In the genomic region with DNA sequence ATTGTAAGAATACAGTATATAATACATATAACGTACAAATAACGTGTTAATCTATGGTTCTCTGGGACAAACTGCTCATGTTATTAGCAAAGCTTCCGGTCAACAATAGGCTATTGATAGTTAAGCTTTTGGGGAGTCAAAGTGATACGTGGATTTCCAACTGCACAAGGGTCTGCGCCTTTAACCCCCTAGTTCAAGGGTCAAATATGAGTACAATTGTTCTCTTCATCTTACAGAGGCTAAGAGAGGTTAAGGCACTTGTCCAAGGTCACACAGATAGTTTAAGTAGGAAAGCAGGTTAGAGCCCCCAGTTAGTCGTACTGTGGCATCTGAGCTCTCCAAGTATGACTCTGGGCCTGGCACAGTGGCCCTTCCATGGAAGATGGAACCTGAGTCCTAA, we compare ENCODE assay signal across 11 cellular contexts.
DNase-seq lines count a peak whose midpoint lies in the region; ATAC-seq and TF ChIP-seq lines count a peak whose summit lies in the region.
"Had no signal": no experiment of that assay in that cellular context is flagged by ENCODE, and none has a peak within 500 bp of the region (broad histone marks: within the 10 kb centered on the region; RNA-seq: fewer than 3 reads in every experiment).

No MANE protein-coding gene starts in this region.

- no peak overlapping the region for H3K4me3 ChIP-seq in BLaER1 treated with 17β-estradiol and CSF1 and Interleukin-3, amounts not matched to agents 10 nM and 100 nM
- H3K4me3 ChIP-seq in Panc1 (ENCODE audit: low read depth in 2 of 2, low read length in 2 of 2) (no peak overlapping the region), trophoblast cell (ENCODE audit: low read depth, low read length) (no peak overlapping the region), aorta (ENCODE audit: low read length in 2 of 2) (no peak overlapping the region)

- CTCF ChIA-PET in Panc1 (lab: Charles Lee): no interaction called here

- no peaks in the 10 kb centered on the region for H3K79me1 ChIP-seq in trophoblast cell (ENCODE audit: low read length)

- no peaks in the 10 kb centered on the region for H3K27me3 ChIP-seq in BLaER1 treated with 17β-estradiol and CSF1 and Interleukin-3, amounts not matched to agents 10 nM and 100 nM
- H3K27me3 ChIP-seq in Panc1 (ENCODE audit: control insufficient read depth, insufficient read depth, low read length) (no peaks in the 10 kb centered on the region), foreskin keratinocyte (no peaks in the 10 kb centered on the region), trophoblast cell (ENCODE audit: insufficient read depth, low read length) (no peaks in the 10 kb centered on the region), aorta (ENCODE audit: control insufficient read depth in 1 of 2, insufficient read depth in 2 of 2, low read length in 1 of 2) (no peaks in the 10 kb centered on the region)

- ATAC-seq in Panc1: no peak
- ATAC-seq in foreskin keratinocyte: no peak
- ATAC-seq in aorta (ENCODE audit: low FRiP score): no peak
- ATAC-seq: CD8-positive, alpha-beta T cell had no signal

- no peak overlapping the region for H4K91ac ChIP-seq in trophoblast cell (ENCODE audit: low read depth, low read length)

- H3K4me1 ChIP-seq in BLaER1 treated with 17β-estradiol and CSF1 and Interleukin-3, amounts not matched to agents 10 nM and 100 nM: peaks cover 0 to 13% (median 10%) of the 10 kb centered on the region in 10 experiments; a peak in 10 of 20 replicates
- H3K4me1 ChIP-seq in Panc1 (ENCODE audit: control insufficient read depth, insufficient read depth, low read length): peaks cover 48% of the 10 kb centered on the region
- peaks cover 63% of the 10 kb centered on the region for H3K4me1 ChIP-seq in foreskin keratinocyte
- H3K4me1 ChIP-seq in trophoblast cell (ENCODE audit: control insufficient read depth in 1 of 2, insufficient read depth in 2 of 2, low read length in 2 of 2): peaks cover 0 to 3% of the 10 kb centered on the region in 2 experiments
- no peaks in the 10 kb centered on the region for H3K4me1 ChIP-seq in aorta (ENCODE audit: control insufficient read depth in 1 of 2, insufficient read depth in 2 of 2, low read length in 2 of 2)

- H3K9me3 ChIP-seq in BLaER1 treated with 17β-estradiol and CSF1 and Interleukin-3, amounts not matched to agents 10 nM and 100 nM (replicated peaks in 1 of 11): 0 out of 22 replicates have a peak, but pooled peaks cover 0 to 3% (median 0%) of the 10 kb centered on the region in 11 experiments
- H3K9me3 ChIP-seq in Panc1 (ENCODE audit: control insufficient read depth, insufficient read depth, low read depth, low read length): peaks cover 16% of the 10 kb centered on the region; the same call in 1 of the 2 replicates
- H3K9me3 ChIP-seq in trophoblast cell (ENCODE audit: insufficient read depth, low read depth, low read length): no peaks in the 10 kb centered on the region
- H3K9me3 ChIP-seq in aorta (ENCODE audit: control insufficient read depth, low read length): no peaks in the 10 kb centered on the region

- no peak overlapping the region for H3K9ac ChIP-seq in BLaER1 treated with 17β-estradiol and CSF1 and Interleukin-3, amounts not matched to agents 10 nM and 100 nM
- no peak overlapping the region for H3K9ac ChIP-seq in trophoblast cell (ENCODE audit: low read length)

- no peak overlapping the region for H3K14ac ChIP-seq in trophoblast cell (ENCODE audit: low read length)

- H4K20me1 ChIP-seq in BLaER1 treated with 17β-estradiol and CSF1 and Interleukin-3, amounts not matched to agents 10 nM and 100 nM: no peaks in the 10 kb centered on the region

- no peak overlapping the region for H2AFZ ChIP-seq in trophoblast cell (ENCODE audit: insufficient read depth, low read length, poor library complexity)

- in situ Hi-C loops in Panc1 (cut with HindIII; ENCODE audit: low pct_unique_long_range_greater_than_20kb, low sequenced_read_pairs): no loop called here

- TF ChIP-seq CTCF in Panc1 (IDR thresholded peaks at IDR 0.05): no peak
- no peak for TF ChIP-seq CTCF in foreskin keratinocyte (conservative IDR thresholded peaks at IDR 0.05)

- H2AK5ac ChIP-seq in trophoblast cell (ENCODE audit: low read length): no peak overlapping the region

- intact Hi-C loops in Panc1 (cut with micrococcal nuclease; ENCODE audit: unreplicated experiment): no loop called here
- intact Hi-C loops in aorta (cut with DNase I): no loop called here

- no peak overlapping the region for H3K4ac ChIP-seq in trophoblast cell (ENCODE audit: low read depth, low read length)

- no peak overlapping the region for H2BK5ac ChIP-seq in trophoblast cell (ENCODE audit: low read depth, low read length, poor library complexity)

- no peak overlapping the region for H3K18ac ChIP-seq in trophoblast cell (ENCODE audit: low read length)

- H3K23ac ChIP-seq in trophoblast cell (ENCODE audit: low read length): no peak overlapping the region

- BruUV-seq in Panc1 (replicated peaks; lab: Mats Ljungman, UMichigan): no TSS peak

- no peaks in the 10 kb centered on the region for H3K79me2 ChIP-seq in trophoblast cell (ENCODE audit: control insufficient read depth, insufficient read depth, low read length, poor library complexity)

- WGBS in trophoblast cell (ENCODE audit: extremely low coverage, insufficient coverage, insufficient read length): no CpG with 5 or more reads among the region's 6 CpGs
- 95 to 96% methylated on average over 6 of the region's 6 CpGs for WGBS in aorta, 2 donors

- no peak overlapping the region for H4K8ac ChIP-seq in trophoblast cell (ENCODE audit: low read depth, low read length)

- H2BK12ac ChIP-seq in trophoblast cell (ENCODE audit: low read length): peak overlapping the region; percentile 64

- H3K4me2 ChIP-seq in BLaER1 treated with 17β-estradiol and CSF1 and Interleukin-3, amounts not matched to agents 10 nM and 100 nM: peak overlapping the region in 6 of 11 experiments; percentile 11 to 36 (median 31); a peak in 10 of 22 replicates
- no peak overlapping the region for H3K4me2 ChIP-seq in trophoblast cell (ENCODE audit: low read length)

- H3K27ac ChIP-seq in BLaER1 treated with 17β-estradiol and CSF1 and Interleukin-3, amounts not matched to agents 10 nM and 100 nM: no peak overlapping the region
- H3K27ac ChIP-seq in Panc1 (ENCODE audit: low read length) (peak overlapping the region; percentile 100), foreskin keratinocyte (peak overlapping the region; percentile 99), trophoblast cell (ENCODE audit: low read depth, low read length) (no peak overlapping the region), aorta (ENCODE audit: low read depth in 1 of 2, low read length in 2 of 2) (no peak overlapping the region)

- H2BK120ac ChIP-seq in trophoblast cell (ENCODE audit: insufficient read depth, low read length, poor library complexity): no peak overlapping the region

- DNase-seq in Panc1 (ENCODE audit: low read depth, low spot score) (no peak), foreskin keratinocyte (no peak), trophoblast cell (no peak), SKM-1 treated with dmso at 0.1 percent for 144 hours (lab: John Stamatoyannopoulos, UW; ENCODE audit: unreplicated experiment) (no peak), aorta (no peak)
- no peak for DNase-seq in activated T-cell treated with anti-CD3 and anti-CD28 coated beads, Interleukin-2, amount 50 U/mL, for 1 hour
- DNase-seq: CD8-positive, alpha-beta T cell; COR-L47; DMS53; KG1 had no signal

- POLR2A ChIA-PET in Panc1 (lab: Charles Lee): no interaction called here

- H3K36me3 ChIP-seq in BLaER1 treated with 17β-estradiol and CSF1 and Interleukin-3, amounts not matched to agents 10 nM and 100 nM: no peaks in the 10 kb centered on the region
- H3K36me3 ChIP-seq in Panc1 (ENCODE audit: control insufficient read depth, insufficient read depth, low read length) (no peaks in the 10 kb centered on the region), trophoblast cell (ENCODE audit: control insufficient read depth in 1 of 2, insufficient read depth in 2 of 2, low read length in 2 of 2) (no peaks in the 10 kb centered on the region), aorta (ENCODE audit: control insufficient read depth in 1 of 2, insufficient read depth in 2 of 2, low read length in 1 of 2) (no peaks in the 10 kb centered on the region)

- no peak overlapping the region for H4K12ac ChIP-seq in trophoblast cell (ENCODE audit: low read depth, low read length)

Comparison
In these comparisons a context has a peak if more than half of its experiments do, and no peak if none do; other contexts are left out.
1. H3K27ac ChIP-seq: peak in Panc1 (single experiment) and foreskin keratinocyte (single experiment); none in BLaER1 treated with 17β-estradiol and CSF1 and Interleukin-3, amounts not matched to agents 10 nM and 100 nM (0 of 11), trophoblast cell (single experiment) and aorta (0 of 2).